19 cellular contexts compared by ENCODE assay signal in the genomic region with DNA sequence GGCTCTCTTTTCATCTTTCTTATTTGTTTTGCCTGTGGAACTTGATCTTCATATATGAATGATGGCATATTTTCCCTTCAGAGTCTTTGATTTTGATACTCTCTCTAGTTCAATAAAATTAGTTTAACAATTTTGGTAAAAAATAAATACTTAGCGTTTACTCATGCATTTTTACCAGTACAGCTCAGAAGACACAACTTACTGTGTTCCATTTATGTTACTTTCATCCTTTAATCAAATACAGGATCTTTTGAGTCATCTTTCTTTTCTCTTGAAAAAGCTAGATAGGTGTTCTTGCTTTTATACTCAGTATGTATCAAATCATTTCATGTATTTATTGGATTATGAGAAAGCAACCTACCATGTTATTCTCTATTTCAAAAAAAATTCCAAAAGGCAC. TPM values are rescaled to one million over a fixed set of nuclear protein-coding genes. Genes with fewer than 3 reads are reported as not detected.
DNase-seq lines count a peak whose midpoint lies in the region; ATAC-seq, FAIRE-seq and TF ChIP-seq lines count a peak whose summit lies in the region.
"Had no signal": no experiment of that assay in that cellular context is flagged by ENCODE, and none has a peak within 500 bp of the region (broad histone marks: within the 10 kb centered on the region; RNA-seq: fewer than 3 reads in every experiment).

No MANE protein-coding gene starts in this region.

- no peaks in the 10 kb centered on the region for H3K9me3 ChIP-seq in K562 (replicated peaks; ENCODE audit: control insufficient read depth, insufficient read depth, low read depth, low read length)
- H3K9me3 ChIP-seq in prostate gland = no peaks in the 10 kb centered on the region
- H3K9me3 ChIP-seq: BE2C had no signal

- FAIRE-seq in K562 (lab: Jason Lieb, UNC) = no peak
- FAIRE-seq: GM12878 had no signal

- no peaks in the 10 kb centered on the region for H4K20me1 ChIP-seq in K562 (replicated peaks; ENCODE audit: control insufficient read depth, insufficient read depth, low read length)

- H2AFZ ChIP-seq in K562 (ENCODE audit: low read depth, low read length) = no peak overlapping the region

- TF ChIP-seq CTCF in HFFc6 (IDR thresholded peaks at IDR 0.05) (no peak), K562 (IDR thresholded peaks at IDR 0.05 in 2 of 3, conservative IDR thresholded peaks at IDR 0.05 in 1 of 3; ENCODE audit: insufficient read depth in 2 of 3, low read depth in 1 of 3, low read length in 3 of 3) (no peak), prostate gland (IDR thresholded peaks at IDR 0.05) (no peak)

- no peaks in the 10 kb centered on the region for H3K9me1 ChIP-seq in K562 (ENCODE audit: control insufficient read depth, insufficient read depth, low read length)

- H3K4me2 ChIP-seq in K562 (ENCODE audit: insufficient read depth, low read length) = no peak overlapping the region
- H3K4me2 ChIP-seq: GM23338 had no signal

- intact Hi-C loops in activated CD4-positive, alpha-beta T cell treated with anti-CD3 and anti-CD28 coated beads for 36 hours (cut with DNase I, micrococcal nuclease) = no loop called here
- intact Hi-C loops in K562 (cut with micrococcal nuclease) (no loop called here), prostate gland (cut with DNase I) (no loop called here)

- peaks cover 35% of the 10 kb centered on the region for H3K36me3 Mint-ChIP-seq in activated CD4-positive, alpha-beta T cell treated with anti-CD3 and anti-CD28 coated beads for 36 hours (ENCODE audit: low read depth)
- H3K36me3 Mint-ChIP-seq in activated CD4-positive, alpha-beta T cell treated with anti-CD3 and anti-CD28 coated beads, Interleukin-2, amount 10 ng/mL, durations not matched to agents 7 days and 5 days (ENCODE audit: low read depth) = peaks cover 63% of the 10 kb centered on the region
- peaks cover under 1 to 43% of the 10 kb centered on the region in 2 donors for H3K36me3 Mint-ChIP-seq in activated naive CD4-positive, alpha-beta T cell treated with anti-CD3 and anti-CD28 coated beads, Interleukin-2, amount 50 U/mL, for 72 hours
- H3K36me3 Mint-ChIP-seq in activated naive CD4-positive, alpha-beta T cell treated with anti-CD3 and anti-CD28 coated beads, Interleukin-2, amount 10 ng/mL, durations not matched to agents 7 days and 5 days = peaks cover 55% of the 10 kb centered on the region
- no peaks in the 10 kb centered on the region for H3K36me3 Mint-ChIP-seq in HFFc6 (ENCODE audit: low read depth)

- no peaks in the 10 kb centered on the region for H3K36me3 ChIP-seq in K562 (ENCODE audit: control insufficient read depth, insufficient read depth, low read length)
- H3K36me3 ChIP-seq in prostate gland = no peaks in the 10 kb centered on the region
- H3K36me3 ChIP-seq: BE2C had no signal

- ATAC-seq in activated CD4-positive, alpha-beta T cell treated with anti-CD3 and anti-CD28 coated beads for 36 hours = peak; percentile 84
- peak in 1 of 2 donors; percentile 24 for ATAC-seq in activated naive CD4-positive, alpha-beta T cell treated with anti-CD3 and anti-CD28 coated beads, Interleukin-2, amount 50 U/mL, for 72 hours
- ATAC-seq in K562 = no peak
- ATAC-seq: GM12878, GM23338 had no signal

- no peak overlapping the region for H3K4me3 ChIP-seq in K562
- H3K4me3 ChIP-seq in prostate gland = no peak overlapping the region
- H3K4me3 ChIP-seq: GM12878, GM23338 had no signal

- CTCF ChIA-PET in activated CD4-positive, alpha-beta T cell treated with anti-CD3 and anti-CD28 coated beads for 36 hours (lab: Charles Lee) = interaction anchor here (0.8 to 3.6 kb wide), 7 partner anchors 9 to 169 kb away, joined by 3 to 16 read pairs (median 5); no protein-coding TSS in a partner anchor
- CTCF ChIA-PET in activated CD4-positive, alpha-beta T cell treated with anti-CD3 and anti-CD28 coated beads, Interleukin-2, amount 10 ng/mL, durations not matched to agents 7 days and 5 days (lab: Charles Lee) = no interaction called here
- CTCF ChIA-PET in activated naive CD4-positive, alpha-beta T cell treated with anti-CD3 and anti-CD28 coated beads, Interleukin-2, amount 10 ng/mL, durations not matched to agents 7 days and 5 days (lab: Charles Lee) = interaction anchor here (1.2 to 1.5 kb wide), 2 partner anchors 133 to 255 kb away, joined by 3 read pairs; no protein-coding TSS in a partner anchor
- CTCF ChIA-PET in K562 (lab: Yijun Ruan, JAX; ENCODE audit: low intra/inter-chr PET ratio) = no interaction called here

- no peak overlapping the region for H3K9ac ChIP-seq in K562 (ENCODE audit: insufficient read depth in 1 of 2, low read depth in 2 of 2, low read length in 2 of 2)

- no peak for DNase-seq in activated CD4-positive, alpha-beta T cell treated with anti-CD3 and anti-CD28 coated beads for 36 hours
- DNase-seq in activated CD4-positive, alpha-beta T cell treated with anti-CD3 and anti-CD28 coated beads, Interleukin-2, amount 10 ng/mL, durations not matched to agents 7 days and 5 days = no peak
- no peak for DNase-seq in activated naive CD4-positive, alpha-beta T cell treated with anti-CD3 and anti-CD28 coated beads, Interleukin-2, amount 50 U/mL, for 72 hours (ENCODE audit: low spot score in 2 of 2)
- no peak for DNase-seq in activated naive CD4-positive, alpha-beta T cell treated with anti-CD3 and anti-CD28 coated beads, Interleukin-2, amount 10 ng/mL, durations not matched to agents 7 days and 5 days
- DNase-seq in HFFc6 (no peak), K562 (ENCODE audit: extremely low read depth in 1 of 4, low spot score in 3 of 4) (no peak), NCI-H524 (lab: John Stamatoyannopoulos, UW) (no peak), prostate gland (ENCODE audit: low spot score) (no peak)
- DNase-seq: 8988T; BE2C; CD4-positive, alpha-beta memory T cell; DMS153; HCEC 1CT; NCI-H1092 treated with DMSO at 0.1 percent for 48 hours; NCI-H510A; NCI-H774; SHP77 treated with DMSO at 0.1 percent for 48 hours had no signal

- H3K4me1 ChIP-seq in K562 (replicated peaks in 1 of 2; ENCODE audit: control insufficient read depth in 2 of 2, insufficient read depth in 2 of 2, low read length in 2 of 2) = peaks cover 7 to 41% of the 10 kb centered on the region in 2 experiments
- no peaks in the 10 kb centered on the region for H3K4me1 ChIP-seq in prostate gland (replicated peaks)
- H3K4me1 ChIP-seq: BE2C had no signal

- H3K27me3 ChIP-seq in K562 (ENCODE audit: control insufficient read depth in 2 of 2, insufficient read depth in 2 of 2, low read length in 2 of 2) = no peaks in the 10 kb centered on the region
- no peaks in the 10 kb centered on the region for H3K27me3 ChIP-seq in prostate gland (replicated peaks; ENCODE audit: insufficient read depth)

- no peaks in the 10 kb centered on the region for H3K27me3 Mint-ChIP-seq in activated CD4-positive, alpha-beta T cell treated with anti-CD3 and anti-CD28 coated beads for 36 hours
- no peaks in the 10 kb centered on the region for H3K27me3 Mint-ChIP-seq in activated CD4-positive, alpha-beta T cell treated with anti-CD3 and anti-CD28 coated beads, Interleukin-2, amount 10 ng/mL, durations not matched to agents 7 days and 5 days
- no peaks in the 10 kb centered on the region for H3K27me3 Mint-ChIP-seq in activated naive CD4-positive, alpha-beta T cell treated with anti-CD3 and anti-CD28 coated beads, Interleukin-2, amount 10 ng/mL, durations not matched to agents 7 days and 5 days
- H3K27me3 Mint-ChIP-seq in HFFc6 (ENCODE audit: insufficient read depth) = no peaks in the 10 kb centered on the region
- H3K27me3 Mint-ChIP-seq: CD4-positive, alpha-beta memory T cell had no signal

- TF ChIP-seq POLR2A in K562 (conservative IDR thresholded peaks at IDR 0.05) (no peak), prostate gland (IDR thresholded peaks at IDR 0.05) (no peak)

- no peak for TF ChIP-seq EP300 in K562 (IDR thresholded peaks at IDR 0.05; ENCODE audit: low read length)

- H3K4me1 Mint-ChIP-seq in activated CD4-positive, alpha-beta T cell treated with anti-CD3 and anti-CD28 coated beads for 36 hours = peaks cover 60% of the 10 kb centered on the region
- H3K4me1 Mint-ChIP-seq in activated CD4-positive, alpha-beta T cell treated with anti-CD3 and anti-CD28 coated beads, Interleukin-2, amount 10 ng/mL, durations not matched to agents 7 days and 5 days = peaks cover 9% of the 10 kb centered on the region
- peaks cover 8% of the 10 kb centered on the region for H3K4me1 Mint-ChIP-seq in activated naive CD4-positive, alpha-beta T cell treated with anti-CD3 and anti-CD28 coated beads, Interleukin-2, amount 10 ng/mL, durations not matched to agents 7 days and 5 days
- H3K4me1 Mint-ChIP-seq in HFFc6 (ENCODE audit: low read depth) = peaks cover 57% of the 10 kb centered on the region
- H3K4me1 Mint-ChIP-seq: GM23338 had no signal

- no peak overlapping the region for H3K27ac ChIP-seq in K562 (ENCODE audit: extremely low read depth, low read depth, low read length)
- no peak overlapping the region for H3K27ac ChIP-seq in prostate gland

- in situ Hi-C loops in K562 (cut with MboI) = no loop called here

- H3K9me3 Mint-ChIP-seq in activated CD4-positive, alpha-beta T cell treated with anti-CD3 and anti-CD28 coated beads for 36 hours (ENCODE audit: low read depth) = no peaks in the 10 kb centered on the region
- H3K9me3 Mint-ChIP-seq in activated CD4-positive, alpha-beta T cell treated with anti-CD3 and anti-CD28 coated beads, Interleukin-2, amount 10 ng/mL, durations not matched to agents 7 days and 5 days = no peaks in the 10 kb centered on the region
- H3K9me3 Mint-ChIP-seq in activated naive CD4-positive, alpha-beta T cell treated with anti-CD3 and anti-CD28 coated beads, Interleukin-2, amount 50 U/mL, for 72 hours = no peaks in the 10 kb centered on the region
- no peaks in the 10 kb centered on the region for H3K9me3 Mint-ChIP-seq in activated naive CD4-positive, alpha-beta T cell treated with anti-CD3 and anti-CD28 coated beads, Interleukin-2, amount 10 ng/mL, durations not matched to agents 7 days and 5 days
- H3K9me3 Mint-ChIP-seq in HFFc6 = no peaks in the 10 kb centered on the region
- H3K9me3 Mint-ChIP-seq: GM23338 had no signal

- no peak overlapping the region for H3K4me3 Mint-ChIP-seq in activated CD4-positive, alpha-beta T cell treated with anti-CD3 and anti-CD28 coated beads for 36 hours
- H3K4me3 Mint-ChIP-seq in activated CD4-positive, alpha-beta T cell treated with anti-CD3 and anti-CD28 coated beads, Interleukin-2, amount 10 ng/mL, durations not matched to agents 7 days and 5 days = no peak overlapping the region
- H3K4me3 Mint-ChIP-seq in activated naive CD4-positive, alpha-beta T cell treated with anti-CD3 and anti-CD28 coated beads, Interleukin-2, amount 10 ng/mL, durations not matched to agents 7 days and 5 days = no peak overlapping the region
- 0 out of 2 replicates have a peak overlapping the region, but pooled peaks have one; percentile 3 for H3K4me3 Mint-ChIP-seq in HFFc6
- H3K4me3 Mint-ChIP-seq: CD4-positive, alpha-beta memory T cell; GM23338 had no signal

- no peak overlapping the region for H3K27ac Mint-ChIP-seq in activated CD4-positive, alpha-beta T cell treated with anti-CD3 and anti-CD28 coated beads for 36 hours
- no peak overlapping the region for H3K27ac Mint-ChIP-seq in activated CD4-positive, alpha-beta T cell treated with anti-CD3 and anti-CD28 coated beads, Interleukin-2, amount 10 ng/mL, durations not matched to agents 7 days and 5 days
- peak overlapping the region; percentile 29 to 63 for H3K27ac Mint-ChIP-seq in activated naive CD4-positive, alpha-beta T cell treated with anti-CD3 and anti-CD28 coated beads, Interleukin-2, amount 50 U/mL, for 72 hours
- no peak overlapping the region for H3K27ac Mint-ChIP-seq in activated naive CD4-positive, alpha-beta T cell treated with anti-CD3 and anti-CD28 coated beads, Interleukin-2, amount 10 ng/mL, durations not matched to agents 7 days and 5 days
- 0 out of 2 replicates have a peak overlapping the region, but pooled peaks have one; percentile 22 for H3K27ac Mint-ChIP-seq in HFFc6
- H3K27ac Mint-ChIP-seq: GM23338 had no signal

- TF ChIP-seq RAD21 in K562 (CRISPR knock-in tag; conservative IDR thresholded peaks at IDR 0.05 in 1 of 2, IDR thresholded peaks at IDR 0.05 in 1 of 2) = no peak

- WGBS in K562 (ENCODE audit: insufficient coverage, low coverage, missing lambda C conversion rate) = 10% methylated on average over 1 of the region's 1 CpG
- WGBS in prostate gland = 34% methylated on average over 1 of the region's 1 CpG

- POLR2A ChIA-PET in activated CD4-positive, alpha-beta T cell treated with anti-CD3 and anti-CD28 coated beads for 36 hours (lab: Charles Lee) = no interaction called here
- POLR2A ChIA-PET in activated CD4-positive, alpha-beta T cell treated with anti-CD3 and anti-CD28 coated beads, Interleukin-2, amount 10 ng/mL, durations not matched to agents 7 days and 5 days (lab: Charles Lee) = no interaction called here
- POLR2A ChIA-PET in K562 (lab: Yijun Ruan, JAX) = interaction anchor here (1.1 kb wide), 1 partner anchor 10 kb away, joined by 3 read pairs; no protein-coding TSS in a partner anchor

- BruUV-seq in K562 (replicated peaks; lab: Mats Ljungman, UMichigan) = no TSS peak

- H3K79me2 ChIP-seq in K562 (ENCODE audit: control insufficient read depth, insufficient read depth, low read length) = no peaks in the 10 kb centered on the region

RNA-seq across cellular contexts. Expression of a gene that starts 47.1 kb away (rescaled TPM):
- 10 to 100 TPM; 23.2 to 28.5 TPM for total RNA-seq in activated CD4-positive, alpha-beta T cell treated with anti-CD3 and anti-CD28 coated beads for 36 hours
- 10 to 100 TPM; 48.1 to 48.5 TPM for total RNA-seq in activated CD4-positive, alpha-beta T cell treated with anti-CD3 and anti-CD28 coated beads, Interleukin-2, amount 10 ng/mL, durations not matched to agents 7 days and 5 days
- 10 to 100 TPM; 32.8 to 50.2 TPM for total RNA-seq in activated naive CD4-positive, alpha-beta T cell treated with anti-CD3 and anti-CD28 coated beads, Interleukin-2, amount 50 U/mL, for 72 hours
- 10 to 100 TPM; 16.1 to 24.0 (median 20.1) TPM for total RNA-seq in HFFc6 (2021; fragmentation: NEBNext Ultra II Directional; extraction: Animal tissue kit (Norgen Biotek cat#: 25700))
- 131 and 332 TPM in 2 replicates for total RNA-seq in K562 (2011; cell fraction: chromatin; rRNA removed; ENCODE audit: low replicate concordance)
- total RNA-seq in K562 (2011; cell fraction: nucleolus; rRNA removed) = 38.0 and 56.7 TPM in 2 replicates
- 86.9 and 126 TPM in 2 replicates for total RNA-seq in K562 (2011; cell fraction: nucleoplasm; rRNA removed)
- 18.1 and 22.6 TPM in 2 replicates for total RNA-seq in K562 (2014; rRNA removed)
- total RNA-seq in K562 (2014; rRNA removed; fragmentation: Illumina TruSeq; extraction: Trizol) = 37.6 and 47.4 TPM in 2 replicates
- total RNA-seq in K562 (2015; rRNA removed; fragmentation: Illumina TruSeq; extraction: Trizol) = 32.3 and 35.2 TPM in 2 replicates
- 41.0 and 43.2 TPM in 2 replicates for total RNA-seq in K562 (2021)
- 31.7 and 46.6 TPM in 2 replicates for polyA plus RNA-seq in K562 (2011; rRNA removed)
- polyA plus RNA-seq in K562 (2011; cell fraction: cytosol; rRNA removed) = 9.1 and 16.2 TPM in 2 replicates
- 58.1 and 62.5 TPM in 2 replicates for polyA plus RNA-seq in K562 (2011; cell fraction: nucleus; rRNA removed)
- polyA plus RNA-seq in K562 (2012) = 11.7 and 13.1 TPM in 2 replicates
- polyA plus RNA-seq in K562 (2014; fragmentation: Illumina TruSeq; extraction: Trizol) = 18.8 and 19.7 TPM in 2 replicates
- polyA plus RNA-seq in K562 (2014; fragmentation: Nextera tagmentation; extraction: Ambion mirVana) = 10 to 100 TPM; 13.9 to 15.9 TPM
- polyA plus RNA-seq in K562 (2014; rRNA removed) = 14.2 and 17.0 TPM in 2 replicates
- polyA minus RNA-seq in K562 (2011; rRNA and poly(A)+ RNA removed) = 205 and 242 TPM in 2 replicates
- 41.3 and 55.6 TPM in 2 replicates for polyA minus RNA-seq in K562 (2011; cell fraction: cytosol; rRNA and poly(A)+ RNA removed)
- 123 and 176 TPM in 2 replicates for polyA minus RNA-seq in K562 (2011; cell fraction: nucleus; rRNA and poly(A)+ RNA removed)
- 10 to 100 TPM; 21.5 to 36.8 TPM for total RNA-seq in prostate gland

Comparison
In these comparisons a context has a peak if more than half of its experiments do, and no peak if none do; other contexts are left out.
1. H3K27ac Mint-ChIP-seq: peak in activated naive CD4-positive, alpha-beta T cell treated with anti-CD3 and anti-CD28 coated beads, Interleukin-2, amount 50 U/mL, for 72 hours (2 of 2) and HFFc6 (single experiment); none in activated CD4-positive, alpha-beta T cell treated with anti-CD3 and anti-CD28 coated beads for 36 hours (single experiment), activated CD4-positive, alpha-beta T cell treated with anti-CD3 and anti-CD28 coated beads, Interleukin-2, amount 10 ng/mL, durations not matched to agents 7 days and 5 days (single experiment) and activated naive CD4-positive, alpha-beta T cell treated with anti-CD3 and anti-CD28 coated beads, Interleukin-2, amount 10 ng/mL, durations not matched to agents 7 days and 5 days (single experiment).
2. CTCF ChIA-PET loops: an anchor here in activated CD4-positive, alpha-beta T cell treated with anti-CD3 and anti-CD28 coated beads for 36 hours (0.8 to 3.6 kb wide) and activated naive CD4-positive, alpha-beta T cell treated with anti-CD3 and anti-CD28 coated beads, Interleukin-2, amount 10 ng/mL, durations not matched to agents 7 days and 5 days (1.2 to 1.5 kb wide); none called in activated CD4-positive, alpha-beta T cell treated with anti-CD3 and anti-CD28 coated beads, Interleukin-2, amount 10 ng/mL, durations not matched to agents 7 days and 5 days and K562.